In the genomic region with DNA sequence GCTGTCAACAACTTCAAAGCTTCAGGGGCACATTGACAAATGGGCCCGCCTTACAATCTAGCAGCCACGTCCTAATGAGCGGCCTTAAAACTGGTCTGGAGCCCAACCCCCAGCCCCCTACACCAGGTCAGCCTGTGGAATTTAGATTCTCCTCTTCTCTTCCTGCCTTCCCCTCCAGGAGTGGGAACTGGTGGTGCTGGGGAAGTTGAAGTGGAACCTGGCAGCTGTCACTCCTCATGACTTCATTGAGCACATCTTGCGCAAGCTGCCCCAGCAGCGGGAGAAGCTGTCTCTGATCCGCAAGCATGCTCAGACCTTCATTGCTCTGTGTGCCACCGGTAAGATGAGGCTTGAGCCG, we compare ENCODE assay signal across 11 cellular contexts. TPM values are rescaled to one million over a fixed set of nuclear protein-coding genes. Genes with fewer than 3 reads are reported as not detected.
DNase-seq lines count a peak whose midpoint lies in the region; ATAC-seq, FAIRE-seq and TF ChIP-seq lines count a peak whose summit lies in the region.
"Had no signal": no experiment of that assay in that cellular context is flagged by ENCODE, and none has a peak within 500 bp of the region (broad histone marks: within the 10 kb centered on the region; RNA-seq: fewer than 3 reads in every experiment).

No MANE protein-coding gene starts in this region.

- no peaks in the 10 kb centered on the region for H3K9me3 Mint-ChIP-seq in activated CD4-positive, alpha-beta T cell treated with anti-CD3 and anti-CD28 coated beads, Interleukin-2, amount 10 ng/mL, durations not matched to agents 7 days and 5 days
- no peaks in the 10 kb centered on the region for H3K9me3 Mint-ChIP-seq in activated naive CD4-positive, alpha-beta T cell treated with anti-CD3 and anti-CD28 coated beads, Interleukin-2, amount 50 U/mL, for 72 hours

- no peak for FAIRE-seq in keratinocyte (lab: Jason Lieb, UNC)
- FAIRE-seq: colon had no signal

- no peak for ATAC-seq in activated naive CD4-positive, alpha-beta T cell treated with anti-CD3 and anti-CD28 coated beads, Interleukin-2, amount 50 U/mL, for 72 hours
- ATAC-seq in HG03378 (IDR thresholded peaks at IDR 0.05; ENCODE audit: unreplicated experiment): no peak

- H3K9me3 ChIP-seq in keratinocyte (ENCODE audit: control insufficient read depth, low read depth, low read length) (no peaks in the 10 kb centered on the region), stomach smooth muscle (ENCODE audit: control insufficient read depth in 2 of 2, low read length in 2 of 2) (no peaks in the 10 kb centered on the region)

- H3K4me3 Mint-ChIP-seq in activated CD4-positive, alpha-beta T cell treated with anti-CD3 and anti-CD28 coated beads, Interleukin-2, amount 10 ng/mL, durations not matched to agents 7 days and 5 days: peak overlapping the region; percentile 20

- no peaks in the 10 kb centered on the region for H3K9me1 ChIP-seq in keratinocyte (ENCODE audit: control insufficient read depth, extremely low read depth, insufficient read depth, low read length)

- peaks cover 26% of the 10 kb centered on the region for H3K4me1 ChIP-seq in keratinocyte (ENCODE audit: control insufficient read depth, extremely low read depth, insufficient read depth, low read length)
- peaks cover 62% of the 10 kb centered on the region for H3K4me1 ChIP-seq in stomach smooth muscle (ENCODE audit: control insufficient read depth, insufficient read depth, low read length)

- H3K4me2 ChIP-seq in keratinocyte (ENCODE audit: control insufficient read depth, extremely low read depth, insufficient read depth, low read depth, low read length): peak overlapping the region; percentile 18

- no peaks in the 10 kb centered on the region for H3K27me3 ChIP-seq in keratinocyte (ENCODE audit: control insufficient read depth, extremely low read depth, insufficient read depth, low read length)
- no peaks in the 10 kb centered on the region for H3K27me3 ChIP-seq in stomach smooth muscle (ENCODE audit: control insufficient read depth in 1 of 2, insufficient read depth in 2 of 2, low read length in 2 of 2)

- peaks cover 75% of the 10 kb centered on the region for H3K36me3 Mint-ChIP-seq in activated CD4-positive, alpha-beta T cell treated with anti-CD3 and anti-CD28 coated beads, Interleukin-2, amount 10 ng/mL, durations not matched to agents 7 days and 5 days (ENCODE audit: low read depth)
- peaks cover 65 to 74% of the 10 kb centered on the region in 2 donors for H3K36me3 Mint-ChIP-seq in activated naive CD4-positive, alpha-beta T cell treated with anti-CD3 and anti-CD28 coated beads, Interleukin-2, amount 50 U/mL, for 72 hours

- TF ChIP-seq CTCF in keratinocyte (optimal IDR thresholded peaks at IDR 0.05 in 1 of 3, IDR thresholded peaks at IDR 0.05 in 1 of 3, conservative IDR thresholded peaks at IDR 0.05 in 1 of 3; ENCODE audit: extremely low read depth in 1 of 3, insufficient read depth in 2 of 3, low read length in 3 of 3): no peak

- dilution Hi-C loops in keratinocyte (cut with MboI; ENCODE audit: extremely low pct_ligation_motif_present, low sequenced_read_pairs): no loop called here

- H2AFZ ChIP-seq in keratinocyte (ENCODE audit: control insufficient read depth, low read length): no peak overlapping the region

- H3K36me3 ChIP-seq in keratinocyte (ENCODE audit: control insufficient read depth in 2 of 2, extremely low read depth in 1 of 2, insufficient read depth in 2 of 2, low read length in 2 of 2) (peaks cover 60 to 74% of the 10 kb centered on the region in 2 experiments), stomach smooth muscle (ENCODE audit: control insufficient read depth in 2 of 2, insufficient read depth in 2 of 2, low read length in 2 of 2) (peaks cover 42 to 48% of the 10 kb centered on the region in 2 donors)

- peaks cover 69% of the 10 kb centered on the region for H3K4me1 Mint-ChIP-seq in activated CD4-positive, alpha-beta T cell treated with anti-CD3 and anti-CD28 coated beads, Interleukin-2, amount 10 ng/mL, durations not matched to agents 7 days and 5 days

- no peak overlapping the region for H3K4me3 ChIP-seq in keratinocyte (ENCODE audit: control insufficient read depth in 2 of 3, extremely low read depth in 1 of 3, insufficient read depth in 2 of 3, low read depth in 1 of 3, low read length in 3 of 3)
- peak overlapping the region; percentile 8 to 16 for H3K4me3 ChIP-seq in stomach smooth muscle (ENCODE audit: low read length in 2 of 2)

- POLR2A ChIA-PET in activated CD4-positive, alpha-beta T cell treated with anti-CD3 and anti-CD28 coated beads, Interleukin-2, amount 10 ng/mL, durations not matched to agents 7 days and 5 days (lab: Charles Lee): interaction anchor here (0.7 kb wide), 1 partner anchor 171 kb away, joined by 3 read pairs; no protein-coding TSS in a partner anchor

- peaks cover 100% of the 10 kb centered on the region for H3K79me2 ChIP-seq in keratinocyte (ENCODE audit: control insufficient read depth, insufficient read depth, low read length)

- no peak overlapping the region for H3K9ac ChIP-seq in keratinocyte (ENCODE audit: control insufficient read depth, extremely low read depth, insufficient read depth, low read length)
- peak overlapping the region in 1 of 2 donors; percentile 16 for H3K9ac ChIP-seq in stomach smooth muscle (ENCODE audit: low read length in 2 of 2)

- peak overlapping the region; percentile 43 for H3K27ac Mint-ChIP-seq in activated CD4-positive, alpha-beta T cell treated with anti-CD3 and anti-CD28 coated beads, Interleukin-2, amount 10 ng/mL, durations not matched to agents 7 days and 5 days
- H3K27ac Mint-ChIP-seq in activated naive CD4-positive, alpha-beta T cell treated with anti-CD3 and anti-CD28 coated beads, Interleukin-2, amount 50 U/mL, for 72 hours: peak overlapping the region; percentile 81 to 95

- H3K27me3 Mint-ChIP-seq in activated CD4-positive, alpha-beta T cell treated with anti-CD3 and anti-CD28 coated beads, Interleukin-2, amount 10 ng/mL, durations not matched to agents 7 days and 5 days: no peaks in the 10 kb centered on the region

- peaks cover 66% of the 10 kb centered on the region for H4K20me1 ChIP-seq in keratinocyte (ENCODE audit: control insufficient read depth, extremely low read depth, insufficient read depth, low read length)

- H3K27ac ChIP-seq in keratinocyte (ENCODE audit: control insufficient read depth, insufficient read depth, low read length): no peak overlapping the region
- H3K27ac ChIP-seq in stomach smooth muscle (ENCODE audit: low read length): no peak overlapping the region

- CTCF ChIA-PET in activated CD4-positive, alpha-beta T cell treated with anti-CD3 and anti-CD28 coated beads, Interleukin-2, amount 10 ng/mL, durations not matched to agents 7 days and 5 days (lab: Charles Lee): interaction anchor here (0.5 to 6.2 kb wide), 13 partner anchors 11 to 394 kb away, joined by 3 to 80 read pairs (median 16); no protein-coding TSS in a partner anchor

- no peak for DNase-seq in activated CD4-positive, alpha-beta T cell treated with anti-CD3 and anti-CD28 coated beads, Interleukin-2, amount 10 ng/mL, durations not matched to agents 7 days and 5 days
- DNase-seq in activated CD4-positive, alpha-beta T cell treated with anti-CD3 and anti-CD28 coated beads, Interleukin-2, amount 50 U/mL, for 4 hours: no peak
- DNase-seq in activated naive CD4-positive, alpha-beta T cell treated with anti-CD3 and anti-CD28 coated beads, Interleukin-2, amount 50 U/mL, for 72 hours (ENCODE audit: low spot score in 2 of 2): no peak
- DNase-seq in keratinocyte (ENCODE audit: low read depth, low spot score): no peak
- DNase-seq in NCI-H1105 (lab: John Stamatoyannopoulos, UW): no peak
- no peak for DNase-seq in NCI-H774 (lab: John Stamatoyannopoulos, UW)
- DNase-seq: NCI-H1694; stimulated activated CD4-positive, alpha-beta T cell treated with anti-CD3 and anti-CD28 coated beads, Interleukin-4, amount 100 ng/mL, for 4 hours had no signal

RNA-seq across cellular contexts. Expression of a gene that starts 5.0 kb away (rescaled TPM):
- total RNA-seq in activated CD4-positive, alpha-beta T cell treated with anti-CD3 and anti-CD28 coated beads, Interleukin-2, amount 10 ng/mL, durations not matched to agents 7 days and 5 days: 100 to 1,000 TPM; 290 to 332 TPM
- 100 to 1,000 TPM; 266 to 571 TPM for total RNA-seq in activated naive CD4-positive, alpha-beta T cell treated with anti-CD3 and anti-CD28 coated beads, Interleukin-2, amount 50 U/mL, for 72 hours
- polyA plus RNA-seq in keratinocyte: 310 to 574 TPM (median 324 TPM) in 3 replicates
- polyA plus RNA-seq in keratinocyte (2011; ENCODE audit: low read depth): 74.2 TPM
- 295 and 360 TPM in 2 replicates for polyA plus RNA-seq in keratinocyte (2011; cell fraction: cytosol; rRNA removed)
- polyA plus RNA-seq in keratinocyte (2011; cell fraction: nucleus; rRNA removed): 465 and 473 TPM in 2 replicates
- polyA plus RNA-seq in keratinocyte (2012; ENCODE audit: low replicate concordance): 120 and 269 TPM in 2 replicates
- polyA minus RNA-seq in keratinocyte: 1,197 to 1,430 TPM (median 1,326 TPM) in 3 replicates
- 872 TPM for polyA minus RNA-seq in keratinocyte (2011; cell fraction: cytosol; rRNA and poly(A)+ RNA removed)
- 589 and 1,049 TPM in 2 replicates for polyA minus RNA-seq in keratinocyte (2011; cell fraction: nucleus; rRNA and poly(A)+ RNA removed)

RNA-seq across cellular contexts. Expression of a gene that starts 42.5 kb away (rescaled TPM):
- 10 to 100 TPM; 11.0 to 14.4 TPM for total RNA-seq in activated CD4-positive, alpha-beta T cell treated with anti-CD3 and anti-CD28 coated beads, Interleukin-2, amount 10 ng/mL, durations not matched to agents 7 days and 5 days
- 10 to 100 TPM in 1 of 2 donors, 1 to 10 TPM in 1; 3.8 to 17.0 TPM for total RNA-seq in activated naive CD4-positive, alpha-beta T cell treated with anti-CD3 and anti-CD28 coated beads, Interleukin-2, amount 50 U/mL, for 72 hours
- 15.3 to 37.3 TPM (median 28.0 TPM) in 3 replicates for polyA plus RNA-seq in keratinocyte
- polyA plus RNA-seq in keratinocyte (2011; ENCODE audit: low read depth): 85.8 TPM
- 27.2 and 45.2 TPM in 2 replicates for polyA plus RNA-seq in keratinocyte (2011; cell fraction: cytosol; rRNA removed)
- 20.1 and 49.6 TPM in 2 replicates for polyA plus RNA-seq in keratinocyte (2011; cell fraction: nucleus; rRNA removed)
- 24.3 and 45.5 TPM in 2 replicates for polyA plus RNA-seq in keratinocyte (2012; ENCODE audit: low replicate concordance)
- 1.7 to 11.6 TPM (median 6.8 TPM) in 3 replicates for polyA minus RNA-seq in keratinocyte
- 8.2 TPM for polyA minus RNA-seq in keratinocyte (2011; cell fraction: cytosol; rRNA and poly(A)+ RNA removed)
- polyA minus RNA-seq in keratinocyte (2011; cell fraction: nucleus; rRNA and poly(A)+ RNA removed): 10.8 and 21.5 TPM in 2 replicates

Comparison
In these comparisons a context has a peak if more than half of its experiments do, and no peak if none do; other contexts are left out.
1. H3K4me3 ChIP-seq: peak in stomach smooth muscle (2 of 2); none in keratinocyte (0 of 3).